5 cellular contexts compared by ENCODE assay signal in the genomic region with DNA sequence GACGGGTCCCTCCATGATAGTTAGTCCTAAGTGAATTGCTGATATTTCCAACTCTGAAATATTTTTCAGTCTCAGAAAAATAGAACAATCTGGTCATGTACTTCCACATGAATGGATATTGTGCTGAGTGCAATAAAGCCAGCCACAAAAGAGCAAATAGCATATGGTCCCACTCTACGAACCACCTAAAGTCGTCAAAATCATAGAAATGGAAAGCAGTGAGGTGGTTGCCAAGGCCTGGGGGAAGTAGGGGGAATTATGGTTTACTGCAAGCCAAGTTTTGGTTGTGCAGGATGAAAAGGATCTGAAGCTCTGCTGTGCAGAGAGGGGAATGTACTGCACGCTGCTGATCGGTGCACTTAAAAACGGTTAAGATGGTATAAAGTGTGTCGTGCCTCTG.
"Had no signal": no experiment of that assay in that cellular context is flagged by ENCODE, and none has a peak within 500 bp of the region (broad histone marks: within the 10 kb centered on the region; RNA-seq: fewer than 3 reads in every experiment).

No MANE protein-coding gene starts in this region.

- DNase-seq: H9, HCEC 1CT, IMR-90 had no signal

- H3K4me3 ChIP-seq: GM23338, K562 had no signal

- ATAC-seq: GM23338, K562 had no signal

- H3K4me2 ChIP-seq: GM23338 had no signal

- H2AFZ ChIP-seq: GM23338 had no signal
